ENCODE assay signal across 8 cellular contexts in genomic region chr12:103840399-103840880, GRCh38. TPM values are rescaled to one million over a fixed set of nuclear protein-coding genes. Genes with fewer than 3 reads are reported as not detected.
A peak's percentile ranks its signal among the peaks of the same experiment; 100 is the strongest.
DNase-seq lines count a peak whose midpoint lies in the region; ATAC-seq and TF ChIP-seq lines count a peak whose summit lies in the region.

No MANE protein-coding gene starts in this region.

- H2BK20ac ChIP-seq in IMR-90 (ENCODE audit: low read depth, low read length), result no peak overlapping the region

- H3K36me3 Mint-ChIP-seq in activated T-helper 1 cell treated with anti-CD3 and anti-CD28 coated beads, Interleukin-12 subunit alpha, Interleukin-12 subunit beta, Interleukin-2, Interleukin-4 antibody, amounts not matched to agents 30 ng/mL and 10 ng/mL and 1 ng/mL, durations not matched to agents 14 hours and 24 hours and 36 hours (ENCODE audit: low read depth), result peaks cover 3% of the 10 kb centered on the region

- no peaks in the 10 kb centered on the region for H3K9me3 Mint-ChIP-seq in activated T-helper 1 cell treated with anti-CD3 and anti-CD28 coated beads, Interleukin-12 subunit alpha, Interleukin-12 subunit beta, Interleukin-2, Interleukin-4 antibody, amounts not matched to agents 30 ng/mL and 10 ng/mL and 1 ng/mL, durations not matched to agents 14 hours and 24 hours and 36 hours

- dilution Hi-C loops in IMR-90 (cut with HindIII; ENCODE audit: low sequenced_read_pairs, unreplicated experiment), result no loop called here

- H3K36me3 ChIP-seq in IMR-90 (ENCODE audit: control insufficient read depth, insufficient read depth, low read length) (no peaks in the 10 kb centered on the region), skeletal muscle satellite cell (ENCODE audit: insufficient read depth, low read length) (no peaks in the 10 kb centered on the region)

- TF ChIP-seq POLR2A in IMR-90 (IDR thresholded peaks at IDR 0.05; ENCODE audit: low read depth, low read length), result no peak

- H3K56ac ChIP-seq in IMR-90 (ENCODE audit: extremely low read depth, insufficient read depth, low read length), result no peak overlapping the region

- peak overlapping the region; percentile 90; the same call in 1 of the 2 replicates for H3K23ac ChIP-seq in IMR-90 (ENCODE audit: low read depth, low read length)

- peak overlapping the region; percentile 83 for H3K27ac Mint-ChIP-seq in activated T-helper 1 cell treated with anti-CD3 and anti-CD28 coated beads, Interleukin-12 subunit alpha, Interleukin-12 subunit beta, Interleukin-2, Interleukin-4 antibody, amounts not matched to agents 30 ng/mL and 10 ng/mL and 1 ng/mL, durations not matched to agents 14 hours and 24 hours and 36 hours

- H3K4me3 Mint-ChIP-seq in activated T-helper 1 cell treated with anti-CD3 and anti-CD28 coated beads, Interleukin-12 subunit alpha, Interleukin-12 subunit beta, Interleukin-2, Interleukin-4 antibody, amounts not matched to agents 30 ng/mL and 10 ng/mL and 1 ng/mL, durations not matched to agents 14 hours and 24 hours and 36 hours, result peak overlapping the region; percentile 90

- CTCF ChIA-PET in IMR-90 (lab: Yijun Ruan, JAX), result interaction anchor here (1.1 kb wide), 1 partner anchor 69 kb away, joined by 3 read pairs; no protein-coding TSS in a partner anchor

- H3K18ac ChIP-seq in IMR-90 (ENCODE audit: low read depth, low read length), result no peak overlapping the region

- peak overlapping the region; percentile 94 for H2AK9ac ChIP-seq in IMR-90 (replicated peaks; ENCODE audit: low read depth, low read length, poor library complexity)

- POLR2A ChIA-PET in IMR-90 (lab: Charles Lee; ENCODE audit: unreplicated experiment), result no interaction called here

- H3K9me3 ChIP-seq in IMR-90 (ENCODE audit: control insufficient read depth, insufficient read depth, low read length) (no peaks in the 10 kb centered on the region), right cardiac atrium (ENCODE audit: control insufficient read depth, low read length) (no peaks in the 10 kb centered on the region), skeletal muscle satellite cell (replicated peaks; ENCODE audit: low read length) (no peaks in the 10 kb centered on the region)

- H2BK120ac ChIP-seq in IMR-90 (ENCODE audit: low read depth, low read length), result no peak overlapping the region

- 0% methylated on average over 12 of the region's 29 CpGs; no CpG with 5 or more reads in 1 of the 2 experiments for WGBS in IMR-90 (ENCODE audit: extremely low coverage in 2 of 2, insufficient read length in 1 of 2), 2 experiments
- 2% methylated on average over 29 of the region's 29 CpGs for WGBS in right cardiac atrium

- no peak overlapping the region for H2BK5ac ChIP-seq in IMR-90 (ENCODE audit: low read depth, low read length, poor library complexity, severe bottlenecking)

- peaks cover 24% of the 10 kb centered on the region for H3K4me1 Mint-ChIP-seq in activated T-helper 1 cell treated with anti-CD3 and anti-CD28 coated beads, Interleukin-12 subunit alpha, Interleukin-12 subunit beta, Interleukin-2, Interleukin-4 antibody, amounts not matched to agents 30 ng/mL and 10 ng/mL and 1 ng/mL, durations not matched to agents 14 hours and 24 hours and 36 hours (ENCODE audit: low read depth)

- H2BK15ac ChIP-seq in IMR-90 (ENCODE audit: low read depth, low read length), result no peak overlapping the region

- no peak overlapping the region for H4K5ac ChIP-seq in IMR-90 (ENCODE audit: low read depth, low read length)

- peaks cover 19 to 27% of the 10 kb centered on the region in 2 experiments for H3K79me1 ChIP-seq in IMR-90 (ENCODE audit: low read depth in 1 of 2, low read length in 2 of 2)

- in situ Hi-C loops in IMR-90 (cut with MboI; ENCODE audit: low sequenced_read_pairs), result no loop called here

- DNase-seq in IMR-90 (peak; percentile 25), right cardiac atrium (peak; percentile 30 to 59 (median 58)), Kasumi-1 (lab: John Stamatoyannopoulos, UW) (no peak), GDM1 (lab: John Stamatoyannopoulos, UW) (no peak)
- DNase-seq in activated T-helper 1 cell treated with anti-CD3 and anti-CD28 coated beads, Interleukin-12 subunit alpha, Interleukin-12 subunit beta, Interleukin-2, Interleukin-4 antibody, amounts not matched to agents 30 ng/mL and 10 ng/mL and 1 ng/mL, durations not matched to agents 14 hours and 24 hours and 36 hours (ENCODE audit: low spot score), result no peak

- H3K9me1 ChIP-seq in IMR-90 (ENCODE audit: insufficient read depth, low read length), result peaks cover 9% of the 10 kb centered on the region

- H2AFZ ChIP-seq in IMR-90 (replicated peaks; ENCODE audit: low read length, poor library complexity), result peak overlapping the region; percentile 97

- H2AK5ac ChIP-seq in IMR-90 (ENCODE audit: low read depth, low read length), result peak overlapping the region; percentile 9; the same call in 1 of the 2 replicates

- ATAC-seq in GM21526 (IDR thresholded peaks at IDR 0.05; ENCODE audit: low FRiP score, unreplicated experiment) (peak; percentile 44), IMR-90 (ENCODE audit: low read depth) (peak; percentile 43), right cardiac atrium (no peak)

- H3K27me3 Mint-ChIP-seq in activated T-helper 1 cell treated with anti-CD3 and anti-CD28 coated beads, Interleukin-12 subunit alpha, Interleukin-12 subunit beta, Interleukin-2, Interleukin-4 antibody, amounts not matched to agents 30 ng/mL and 10 ng/mL and 1 ng/mL, durations not matched to agents 14 hours and 24 hours and 36 hours (ENCODE audit: insufficient read depth), result peaks cover 24% of the 10 kb centered on the region

- peak overlapping the region; percentile 97 for H3K4me2 ChIP-seq in IMR-90 (ENCODE audit: low read depth, low read length)
- H3K4me2 ChIP-seq in skeletal muscle satellite cell (ENCODE audit: low read length), result peak overlapping the region; percentile 83

- peak overlapping the region; percentile 81 for H3K9ac ChIP-seq in IMR-90 (ENCODE audit: low read depth, low read length)
- peak overlapping the region; percentile 93 for H3K9ac ChIP-seq in skeletal muscle satellite cell (ENCODE audit: low read depth, low read length)

- H4K20me1 ChIP-seq in IMR-90 (ENCODE audit: insufficient read depth, low read length), result peaks cover 12% of the 10 kb centered on the region

- H3K4me3 ChIP-seq in GM08714 (ENCODE audit: low read length) (peak overlapping the region; percentile 64), IMR-90 (ENCODE audit: insufficient read depth, low read depth, low read length) (peak overlapping the region; percentile 95), right cardiac atrium (ENCODE audit: low read length) (peak overlapping the region; percentile 65), skeletal muscle satellite cell (ENCODE audit: low read length) (peak overlapping the region; percentile 95)

- intact Hi-C loops in IMR-90 (cut with micrococcal nuclease), result loop anchor here (5.0 kb wide), 1 partner anchor 33 kb away; no protein-coding TSS in a partner anchor
- intact Hi-C loops in activated T-helper 1 cell treated with anti-CD3 and anti-CD28 coated beads, Interleukin-12 subunit alpha, Interleukin-12 subunit beta, Interleukin-2, Interleukin-4 antibody, amounts not matched to agents 30 ng/mL and 10 ng/mL and 1 ng/mL, durations not matched to agents 14 hours and 24 hours and 36 hours (cut with micrococcal nuclease), result loop anchor here (2.0 to 10.0 kb wide), 4 partner anchors 40 to 1266 kb away; partner anchors contain the start of gene WASHC4
- intact Hi-C loops in right cardiac atrium (cut with DNase I), result no loop called here

- H4K91ac ChIP-seq in IMR-90 (ENCODE audit: insufficient read depth, low read depth, low read length), result peak overlapping the region; percentile 4; the same call in 1 of the 2 replicates

- 0 out of 2 replicates have a peak, but pooled peaks have one; percentile 12 for TF ChIP-seq RAD21 in IMR-90 (IDR thresholded peaks at IDR 0.05; ENCODE audit: low read length)

- 0 out of 2 replicates have a peak overlapping the region, but pooled peaks have one; percentile 17 for H3K4ac ChIP-seq in IMR-90 (ENCODE audit: low read depth, low read length)

- peak overlapping the region; percentile 67 for H3K14ac ChIP-seq in IMR-90 (replicated peaks; ENCODE audit: low read depth, low read length)

- no peaks in the 10 kb centered on the region for H3K27me3 ChIP-seq in IMR-90 (ENCODE audit: control insufficient read depth, insufficient read depth, low read length)
- no peaks in the 10 kb centered on the region for H3K27me3 ChIP-seq in right cardiac atrium (ENCODE audit: control insufficient read depth, insufficient read depth)
- H3K27me3 ChIP-seq in skeletal muscle satellite cell (ENCODE audit: control insufficient read depth, insufficient read depth, low read length), result no peaks in the 10 kb centered on the region

- no TSS peak for BruUV-seq in IMR-90 (replicated peaks; lab: Mats Ljungman, UMichigan)

- H4K8ac ChIP-seq in IMR-90 (ENCODE audit: low read depth in 2 of 2, low read length in 2 of 2), result no peak overlapping the region

- TF ChIP-seq CTCF in IMR-90 (conservative IDR thresholded peaks at IDR 0.05; ENCODE audit: low read depth, low read length), result no peak

- H3K4me1 ChIP-seq in IMR-90 (ENCODE audit: control insufficient read depth, insufficient read depth, low read length), result peaks cover 9% of the 10 kb centered on the region
- peaks cover 2% of the 10 kb centered on the region for H3K4me1 ChIP-seq in right cardiac atrium (ENCODE audit: control insufficient read depth, insufficient read depth, low read length)
- H3K4me1 ChIP-seq in skeletal muscle satellite cell (ENCODE audit: control insufficient read depth, insufficient read depth, low read length), result peaks cover 28% of the 10 kb centered on the region

- peak overlapping the region; percentile 51 for H3K27ac ChIP-seq in IMR-90 (ENCODE audit: insufficient read depth, low read length)
- H3K27ac ChIP-seq in right cardiac atrium (ENCODE audit: low read length), result no peak overlapping the region

TF ChIP-seq in IMR-90, 13 proteins besides CTCF, POLR2A, EP300 and RAD21 (continues in another document):
- 0 out of 2 replicates have a peak, but pooled peaks have one; percentile 2 for TF ChIP-seq MAZ (IDR thresholded peaks at IDR 0.05; ENCODE audit: borderline replicate concordance, low read depth, low read length)
- TF ChIP-seq MAFK (IDR thresholded peaks at IDR 0.05; ENCODE audit: low read depth, low read length), result no peak
- TF ChIP-seq CHD1 (IDR thresholded peaks at IDR 0.05; ENCODE audit: low read depth, low read length), result no peak
- TF ChIP-seq SMC3 (IDR thresholded peaks at IDR 0.05; ENCODE audit: low read depth, low read length), result no peak
- no peak for TF ChIP-seq RCOR1 (IDR thresholded peaks at IDR 0.05; ENCODE audit: insufficient replicate concordance, low read length)

RNA-seq across cellular contexts. Expression of gene NT5DC3, which starts 0.6 kb away (rescaled TPM):
- total RNA-seq in IMR-90 (2012; rRNA removed) (17.6 and 23.1 TPM in 2 replicates), right cardiac atrium (1 to 10 TPM; 1.6 to 3.6 (median 2.4) TPM)
- polyA plus RNA-seq in IMR-90 (2012; rRNA removed) (5.6 and 7.3 TPM in 2 replicates), right cardiac atrium (0.93 TPM)
- 2.6 and 3.2 TPM in 2 replicates for polyA plus RNA-seq in IMR-90 (2012; cell fraction: cytosol; rRNA removed)
- polyA plus RNA-seq in IMR-90 (2012; cell fraction: nucleus; rRNA removed; ENCODE audit: low replicate concordance), result 6.3 and 13.5 TPM in 2 replicates
- total RNA-seq in activated T-helper 1 cell treated with anti-CD3 and anti-CD28 coated beads, Interleukin-12 subunit alpha, Interleukin-12 subunit beta, Interleukin-2, Interleukin-4 antibody, amounts not matched to agents 30 ng/mL and 10 ng/mL and 1 ng/mL, durations not matched to agents 14 hours and 24 hours and 36 hours, result 13.2 and 14.2 TPM in 2 replicates
- 8.4 and 12.2 TPM in 2 replicates for total RNA-seq in skeletal muscle satellite cell (2012; rRNA removed)

Comparison
In these comparisons a context has a peak if more than half of its experiments do, and no peak if none do; other contexts are left out.
1. ATAC-seq: peak in GM21526 (single experiment) and IMR-90 (single experiment); none in right cardiac atrium (0 of 2).
2. DNase-seq: peak in IMR-90 (single experiment) and right cardiac atrium (3 of 3); none in activated T-helper 1 cell treated with anti-CD3 and anti-CD28 coated beads, Interleukin-12 subunit alpha, Interleukin-12 subunit beta, Interleukin-2, Interleukin-4 antibody, amounts not matched to agents 30 ng/mL and 10 ng/mL and 1 ng/mL, durations not matched to agents 14 hours and 24 hours and 36 hours (single experiment), Kasumi-1 (0 of 2) and GDM1 (single experiment).
3. intact Hi-C loops: an anchor here in IMR-90 (5.0 kb wide) and activated T-helper 1 cell treated with anti-CD3 and anti-CD28 coated beads, Interleukin-12 subunit alpha, Interleukin-12 subunit beta, Interleukin-2, Interleukin-4 antibody, amounts not matched to agents 30 ng/mL and 10 ng/mL and 1 ng/mL, durations not matched to agents 14 hours and 24 hours and 36 hours (2.0 to 10.0 kb wide); none called in right cardiac atrium.
4. Peak in every context shown above with its lines, with median percentiles within 50 percentile points of each other: H3K4me3 ChIP-seq.